15 cellular contexts compared by ENCODE assay signal in genomic region chr2:183608747-183609146, GRCh38.
DNase-seq lines count a peak whose midpoint lies in the region; ATAC-seq and TF ChIP-seq lines count a peak whose summit lies in the region.
"Had no signal": no experiment of that assay in that cellular context is flagged by ENCODE, and none has a peak within 500 bp of the region (broad histone marks: within the 10 kb centered on the region; RNA-seq: fewer than 3 reads in every experiment).

No MANE protein-coding gene starts in this region.

- H3K4me1 ChIP-seq in GM23338 (ENCODE audit: insufficient read depth) (peaks cover 19% of the 10 kb centered on the region), endodermal cell (ENCODE audit: control insufficient read depth, insufficient read depth, low read length) (peaks cover 5% of the 10 kb centered on the region), mesendoderm (ENCODE audit: control insufficient read depth, low read depth, low read length) (no peaks in the 10 kb centered on the region)

- no peaks in the 10 kb centered on the region for H3K36me3 Mint-ChIP-seq in GM23338 (ENCODE audit: low read depth)
- H3K36me3 Mint-ChIP-seq in endodermal cell (ENCODE audit: low read depth), result no peaks in the 10 kb centered on the region
- H3K36me3 Mint-ChIP-seq: CD4-positive, alpha-beta memory T cell had no signal

- H3K4ac ChIP-seq in mesendoderm (ENCODE audit: low read depth, low read length), result no peak overlapping the region

- H3K36me3 ChIP-seq in GM06990 (ENCODE audit: control insufficient read depth, insufficient read depth, low read length) (no peaks in the 10 kb centered on the region), GM23338 (ENCODE audit: insufficient read depth) (no peaks in the 10 kb centered on the region), endodermal cell (ENCODE audit: control insufficient read depth, insufficient read depth, low read length) (no peaks in the 10 kb centered on the region), mesendoderm (ENCODE audit: control insufficient read depth, insufficient read depth, low read length) (no peaks in the 10 kb centered on the region)
- H3K36me3 ChIP-seq: HAP-1 had no signal

- 100% methylated on average over 1 of the region's 1 CpG; no CpG with 5 or more reads in 1 of the 2 experiments for WGBS in endodermal cell (ENCODE audit: insufficient coverage in 1 of 2, insufficient read length in 1 of 2), 2 experiments
- WGBS in mesendoderm (ENCODE audit: extremely low coverage, insufficient coverage, low lambda C conversion rate), result no CpG with 5 or more reads among the region's 1 CpG

- H3K27me3 Mint-ChIP-seq in GM23338 (ENCODE audit: insufficient read depth, low read depth, poor library complexity) (no peaks in the 10 kb centered on the region), endodermal cell (ENCODE audit: insufficient read depth) (no peaks in the 10 kb centered on the region)
- H3K27me3 Mint-ChIP-seq: CD4-positive, alpha-beta memory T cell had no signal

- no peaks in the 10 kb centered on the region for H3K9me2 ChIP-seq in GM23338 (ENCODE audit: insufficient read depth)

- no peak overlapping the region for H3K23ac ChIP-seq in mesendoderm (ENCODE audit: low read length)

- no peak overlapping the region for H2BK120ac ChIP-seq in mesendoderm (ENCODE audit: low read depth, low read length)

- H3K56ac ChIP-seq in mesendoderm (ENCODE audit: low read length), result no peak overlapping the region

- H3K18ac ChIP-seq in mesendoderm (ENCODE audit: low read length), result no peak overlapping the region

- H3K4me3 ChIP-seq in GM06990 (replicated peaks; ENCODE audit: low read depth, low read length), result no peak overlapping the region
- no peak overlapping the region for H3K4me3 ChIP-seq in GM23338
- H3K4me3 ChIP-seq in endodermal cell (ENCODE audit: low read length), result no peak overlapping the region
- no peak overlapping the region for H3K4me3 ChIP-seq in mesendoderm (ENCODE audit: low read length)
- H3K4me3 ChIP-seq: HAP-1 had no signal

- H3K9ac ChIP-seq in endodermal cell (ENCODE audit: extremely low read depth, low read length, poor library complexity, severe bottlenecking) (no peak overlapping the region), mesendoderm (ENCODE audit: low read length) (no peak overlapping the region)

- no peak overlapping the region for H3K27ac Mint-ChIP-seq in GM23338
- no peak overlapping the region for H3K27ac Mint-ChIP-seq in endodermal cell
- H3K27ac Mint-ChIP-seq: HFFc6 had no signal

- peak; percentile 4 for TF ChIP-seq CTCF in GM06990 (IDR thresholded peaks at IDR 0.05; ENCODE audit: insufficient read depth, low read length, poor library complexity, severe bottlenecking)
- TF ChIP-seq CTCF in GM23338 (conservative IDR thresholded peaks at IDR 0.05; ENCODE audit: low read depth in 2 of 2), result peak in 1 of 2 experiments; percentile 50; a peak in 2 of 4 replicates
- peak; percentile 19 for TF ChIP-seq CTCF in endodermal cell (conservative IDR thresholded peaks at IDR 0.05)

- H3F3A ChIP-seq in GM23338 (replicated peaks; ENCODE audit: low read depth), result no peaks in the 10 kb centered on the region

- DNase-seq in GM06990 (ENCODE audit: extremely low read depth, insufficient read length) (no peak), GM23338 (ENCODE audit: low spot score) (peak; percentile 17), endodermal cell (no peak), mesendoderm (peak; percentile 56), SW480 (ENCODE audit: low spot score) (no peak), KG1 (lab: John Stamatoyannopoulos, UW) (no peak)
- DNase-seq: C1 segment of cervical spinal cord; Calu3; CD4-positive, alpha-beta memory T cell; COR-L47; DMS53; DMS79 treated with DMSO at 0.1 percent for 48 hours; GF-D8; HFFc6 had no signal

- no peak overlapping the region for H2BK15ac ChIP-seq in mesendoderm (replicated peaks; ENCODE audit: low read depth)

- H3K4me3 Mint-ChIP-seq in GM23338 (no peak overlapping the region), endodermal cell (no peak overlapping the region)
- H3K4me3 Mint-ChIP-seq: CD4-positive, alpha-beta memory T cell; HFFc6 had no signal

- peaks cover 22% of the 10 kb centered on the region for H3K4me1 Mint-ChIP-seq in GM23338
- peaks cover 13% of the 10 kb centered on the region for H3K4me1 Mint-ChIP-seq in endodermal cell
- H3K4me1 Mint-ChIP-seq: CD4-positive, alpha-beta memory T cell had no signal

- no peaks in the 10 kb centered on the region for H4K20me1 ChIP-seq in GM23338 (replicated peaks; ENCODE audit: insufficient read depth)

- no peaks in the 10 kb centered on the region for H3K9me3 ChIP-seq in endodermal cell (ENCODE audit: control insufficient read depth, low read length)
- H3K9me3 ChIP-seq: HAP-1 had no signal

- H3K27me3 ChIP-seq in GM06990 (replicated peaks; ENCODE audit: control insufficient read depth, insufficient read depth, low read length) (no peaks in the 10 kb centered on the region), GM23338 (ENCODE audit: insufficient read depth) (no peaks in the 10 kb centered on the region), endodermal cell (ENCODE audit: control insufficient read depth, insufficient read depth, low read length, poor library complexity, severe bottlenecking) (no peaks in the 10 kb centered on the region), mesendoderm (ENCODE audit: insufficient read depth, low read length, poor library complexity) (no peaks in the 10 kb centered on the region)

- no peaks in the 10 kb centered on the region for H3K79me1 ChIP-seq in mesendoderm (ENCODE audit: low read length)

- H4K5ac ChIP-seq in mesendoderm (ENCODE audit: low read length), result no peak overlapping the region

- H3K79me2 ChIP-seq in GM23338 (replicated peaks; ENCODE audit: insufficient read depth) (no peaks in the 10 kb centered on the region), mesendoderm (ENCODE audit: control insufficient read depth, insufficient read depth, low read length) (no peaks in the 10 kb centered on the region)

- H3K27ac ChIP-seq in GM23338 (ENCODE audit: low read depth), result no peak overlapping the region
- H3K27ac ChIP-seq in endodermal cell (ENCODE audit: low read depth, low read length), result no peak overlapping the region
- H3K27ac ChIP-seq in mesendoderm (ENCODE audit: low read depth, low read length), result no peak overlapping the region

- no peak overlapping the region for H2AK5ac ChIP-seq in mesendoderm (ENCODE audit: low read length)

- H3K4me2 ChIP-seq in GM23338, result no peak overlapping the region
- H3K4me2 ChIP-seq in mesendoderm (ENCODE audit: low read length), result no peak overlapping the region

- H2BK5ac ChIP-seq in mesendoderm (ENCODE audit: low read length), result no peak overlapping the region

- no peak for ATAC-seq in GM23338

- H3K9me3 Mint-ChIP-seq in GM23338 (no peaks in the 10 kb centered on the region), endodermal cell (no peaks in the 10 kb centered on the region)

- no peak overlapping the region for H4K8ac ChIP-seq in mesendoderm (ENCODE audit: low read depth, low read length)

- H2AFZ ChIP-seq in GM23338, result no peak overlapping the region

TF ChIP-seq in GM23338, 12 proteins besides CTCF, POLR2A, EP300 and RAD21 (continues in another document):
- TF ChIP-seq CREB1 (CRISPR knock-in tag; IDR thresholded peaks at IDR 0.05; ENCODE audit: low read depth) (no peak), POLR2AphosphoS5 (IDR thresholded peaks at IDR 0.05; ENCODE audit: low read depth) (no peak), STAT1 (IDR thresholded peaks at IDR 0.05; ENCODE audit: unreplicated experiment) (no peak)

Comparison
In these comparisons a context has a peak if more than half of its experiments do, and no peak if none do; other contexts are left out.
1. DNase-seq: peak in GM23338 (single experiment) and mesendoderm (single experiment); none in GM06990 (single experiment), endodermal cell (single experiment), SW480 (single experiment) and KG1 (single experiment).